In genomic region chr7:98013386-98013785, GRCh38 we compare ENCODE assay signal across 8 cellular contexts. TPM values are rescaled to one million over a fixed set of nuclear protein-coding genes. Genes with fewer than 3 reads are reported as not detected.
A peak's percentile ranks its signal among the peaks of the same experiment; 100 is the strongest.
DNase-seq lines count a peak whose midpoint lies in the region; ATAC-seq, FAIRE-seq and TF ChIP-seq lines count a peak whose summit lies in the region.
"Not testable (repeated sequence)": the region's sequence is repeated elsewhere in the genome, so short reads cannot be mapped to it uniquely, and the experiment has no call there.

No MANE protein-coding gene starts in this region.

- TF ChIP-seq CTCF in HL-60 (IDR thresholded peaks at IDR 0.05; ENCODE audit: insufficient read depth, low read length) (peak; percentile 2), cardiac fibroblast (IDR thresholded peaks at IDR 0.05; ENCODE audit: low read depth, low read length) (peak; percentile 54)
- TF ChIP-seq CTCF in kidney (IDR thresholded peaks at IDR 0.05; ENCODE audit: borderline replicate concordance, extremely low read depth, insufficient read depth): not testable (repeated sequence)

- not testable (repeated sequence) for H3K9ac ChIP-seq in kidney (ENCODE audit: low read length in 2 of 2)

- ATAC-seq in GM19351 (IDR thresholded peaks at IDR 0.05; ENCODE audit: unreplicated experiment): peak; percentile 80

- H3K9me3 ChIP-seq in kidney (ENCODE audit: control insufficient read depth in 1 of 2, low read length in 2 of 2): not testable (repeated sequence)

- DNase-seq in Caki2 (ENCODE audit: low read depth) (peak; percentile 64), HL-60 (ENCODE audit: low read depth in 1 of 2, low spot score in 1 of 2) (peak; percentile 2 to 55), NCI-H2171 (lab: John Stamatoyannopoulos, UW) (peak; percentile 64), SKM-1 treated with dmso at 0.1 percent for 144 hours (lab: John Stamatoyannopoulos, UW; ENCODE audit: unreplicated experiment) (peak; percentile 43), cardiac fibroblast (ENCODE audit: low read depth in 2 of 2) (peak; percentile 67 to 75), kidney (peak; percentile 8)
- peak; percentile 21 for DNase-seq in stimulated activated CD4-positive, alpha-beta T cell treated with anti-CD3 and anti-CD28 coated beads, Interleukin-1b, Interleukin-23, amount 100 ng/mL, for 48 hours

- in situ Hi-C loops in Caki2 (cut with HindIII; ENCODE audit: low pct_unique_long_range_greater_than_20kb, low sequenced_read_pairs): not testable (repeated sequence)

- H3K36me3 ChIP-seq in kidney (ENCODE audit: control insufficient read depth in 1 of 2, insufficient read depth in 2 of 2, low read length in 2 of 2): not testable (repeated sequence)

- H3K27ac ChIP-seq in HL-60 (replicated peaks); kidney (ENCODE audit: low read depth in 2 of 2, low read length in 2 of 2): not testable (repeated sequence)

- not testable (repeated sequence) for H3K27me3 ChIP-seq in HL-60 (ENCODE audit: insufficient read depth, poor library complexity, severe bottlenecking)

- H3K4me3 ChIP-seq in HL-60 (replicated peaks; ENCODE audit: insufficient read depth, low read length); cardiac fibroblast (replicated peaks in 1 of 2; ENCODE audit: low read depth in 2 of 2, low read length in 2 of 2); kidney (ENCODE audit: low read length in 2 of 2): not testable (repeated sequence)

- FAIRE-seq in kidney (lab: Jason Lieb, UNC): not testable (repeated sequence)

- H3K4me1 ChIP-seq in kidney (ENCODE audit: control insufficient read depth in 1 of 2, insufficient read depth in 1 of 2, low read depth in 1 of 2, low read length in 2 of 2): not testable (repeated sequence)

- intact Hi-C loops in kidney (cut with DNase I): not testable (repeated sequence)

RNA-seq across cellular contexts. Expression of gene OCM2, which starts 23.4 kb away (rescaled TPM):
- total RNA-seq in Caki2 (2014; rRNA removed; shearing (Covaris generic); ENCODE audit: low replicate concordance): not detected in 2 replicates
- not detected for total RNA-seq in kidney
- not detected for polyA plus RNA-seq in kidney (ENCODE audit: insufficient read depth, low read depth, low replicate concordance)

Comparison
In these comparisons a context has a peak if more than half of its experiments do, and no peak if none do; other contexts are left out.
1. DNase-seq: peak in every context shown above with its lines; median percentile 71 in cardiac fibroblast; 64 in Caki2; 64 in NCI-H2171; 43 in SKM-1 treated with dmso at 0.1 percent for 144 hours; 28 in HL-60; 21 in stimulated activated CD4-positive, alpha-beta T cell treated with anti-CD3 and anti-CD28 coated beads, Interleukin-1b, Interleukin-23, amount 100 ng/mL, for 48 hours; 8 in kidney.